8 cellular contexts compared by ENCODE assay signal in genomic region chr16:48365601-48366164, GRCh38. TPM values are rescaled to one million over a fixed set of nuclear protein-coding genes. Genes with fewer than 3 reads are reported as not detected.
A peak's percentile ranks its signal among the peaks of the same experiment; 100 is the strongest.
DNase-seq lines count a peak whose midpoint lies in the region; ATAC-seq and TF ChIP-seq lines count a peak whose summit lies in the region.

No MANE protein-coding gene starts in this region.

- DNase-seq in BJ (ENCODE audit: low read depth) (peak; percentile 50), GM19238 (ENCODE audit: insufficient read length, low spot score) (peak; percentile 56), NOMO-1 treated with dmso at 0.1 percent for 144 hours (lab: John Stamatoyannopoulos, UW; ENCODE audit: unreplicated experiment) (peak; percentile 56), activated T-cell treated with anti-CD3 and anti-CD28 coated beads for 48 hours (ENCODE audit: low read depth) (peak; percentile 85), epithelial cell of proximal tubule (ENCODE audit: low read depth) (no peak)
- DNase-seq in stimulated activated CD8-positive, alpha-beta memory T cell treated with anti-CD3 and anti-CD28 coated beads, Interleukin-4, amount 100 ng/mL, for 24 hours (ENCODE audit: low read depth) = peak; percentile 73

- H3K36me3 ChIP-seq in BJ (ENCODE audit: control insufficient read depth, insufficient read depth, low read length) = peaks cover 5% of the 10 kb centered on the region; the same call in 1 of the 2 replicates
- peaks cover 10 to 12% of the 10 kb centered on the region in 2 donors for H3K36me3 ChIP-seq in mucosa of rectum (ENCODE audit: control insufficient read depth in 2 of 2, insufficient read depth in 2 of 2, low read length in 2 of 2)

- peak overlapping the region; percentile 77 to 78 for H3K9ac ChIP-seq in mucosa of rectum (ENCODE audit: low read depth in 1 of 2, low read length in 2 of 2)

- TF ChIP-seq CTCF in BJ (IDR thresholded peaks at IDR 0.05; ENCODE audit: insufficient read depth, low read depth, low read length) (peak; percentile 11; the same call in 1 of the 2 replicates), epithelial cell of proximal tubule (conservative IDR thresholded peaks at IDR 0.05; ENCODE audit: low read depth, low read length) (peak; percentile 17)

- CTCF ChIA-PET in BJ (lab: Yijun Ruan, JAX) = interaction anchor here (0.6 to 3.4 kb wide), 6 partner anchors 9 to 265 kb away, joined by 3 to 19 read pairs (median 4); no protein-coding TSS in a partner anchor

- H3K4me3 ChIP-seq in BJ (ENCODE audit: low read depth, low read length) (peak overlapping the region; percentile 61), epithelial cell of proximal tubule (ENCODE audit: low read depth, low read length) (peak overlapping the region; percentile 59), mucosa of rectum (ENCODE audit: low read length in 2 of 2) (peak overlapping the region; percentile 77 to 81)

- H3K9me3 ChIP-seq in mucosa of rectum (ENCODE audit: control insufficient read depth in 2 of 2, low read length in 2 of 2) = no peaks in the 10 kb centered on the region

- no peaks in the 10 kb centered on the region for H3K27me3 ChIP-seq in BJ (ENCODE audit: control insufficient read depth, insufficient read depth, low read length)
- no peaks in the 10 kb centered on the region for H3K27me3 ChIP-seq in mucosa of rectum (ENCODE audit: control insufficient read depth in 2 of 2, insufficient read depth in 2 of 2, low read length in 2 of 2)

- peak overlapping the region; percentile 88 to 92 for H3K27ac ChIP-seq in mucosa of rectum (ENCODE audit: low read depth in 2 of 2, low read length in 2 of 2)

- ATAC-seq in HG03378 (IDR thresholded peaks at IDR 0.05; ENCODE audit: unreplicated experiment) = peak; percentile 65

- peaks cover 21% of the 10 kb centered on the region in 2 donors for H3K4me1 ChIP-seq in mucosa of rectum (ENCODE audit: control insufficient read depth in 2 of 2, insufficient read depth in 2 of 2, low read length in 2 of 2)

- POLR2A ChIA-PET in BJ (lab: Charles Lee) = interaction anchor here (0.6 to 0.7 kb wide), 2 partner anchors 20 to 180 kb away, joined by 3 to 5 read pairs; no protein-coding TSS in a partner anchor

RNA-seq across cellular contexts. Expression of gene SIAH1, which starts 19.5 kb away (rescaled TPM):
- polyA plus RNA-seq in BJ (2011; rRNA removed) = 11.7 and 18.3 TPM in 2 replicates
- 20.0 and 26.4 TPM in 2 replicates for polyA minus RNA-seq in BJ (2011; rRNA and poly(A)+ RNA removed)
- total RNA-seq in epithelial cell of proximal tubule = 15.3 and 17.9 TPM in 2 replicates
